Comparison of ENCODE assay signal across 9 cellular contexts in genomic region chr3:12869025-12869695, GRCh38. TPM values are rescaled to one million over a fixed set of nuclear protein-coding genes. Genes with fewer than 3 reads are reported as not detected.
A peak's percentile ranks its signal among the peaks of the same experiment; 100 is the strongest.
DNase-seq lines count a peak whose midpoint lies in the region; ATAC-seq and TF ChIP-seq lines count a peak whose summit lies in the region.
"Had no signal": no experiment of that assay in that cellular context is flagged by ENCODE, and none has a peak within 500 bp of the region (broad histone marks: within the 10 kb centered on the region; RNA-seq: fewer than 3 reads in every experiment).

No MANE protein-coding gene starts in this region.

- peak overlapping the region; percentile 57 for H3K4me3 Mint-ChIP-seq in dendritic cell treated with granulocyte-macrophage colony-stimulating factor and Interleukin-4, amounts not matched to agents 40 ng/mL and 50 ng/mL, for 4 days
- peak overlapping the region in 8 of 10 donors; percentile 18 to 92 (median 65) for H3K4me3 Mint-ChIP-seq in naive thymus-derived CD8-positive, alpha-beta T cell

- no peaks in the 10 kb centered on the region for H3K4me1 ChIP-seq in OCI-LY1 (ENCODE audit: insufficient read depth, low read length, severe bottlenecking)
- H3K4me1 ChIP-seq: HAP-1 had no signal

- intact Hi-C loops in dendritic cell treated with granulocyte-macrophage colony-stimulating factor and Interleukin-4, amounts not matched to agents 40 ng/mL and 50 ng/mL, for 4 days (cut with micrococcal nuclease), result loop anchor here (10.0 kb wide), 1 partner anchor 116 kb away; no protein-coding TSS in a partner anchor

- H3K79me2 ChIP-seq in OCI-LY1 (ENCODE audit: insufficient read depth, low read length), result no peaks in the 10 kb centered on the region

- H3K36me3 Mint-ChIP-seq in dendritic cell treated with granulocyte-macrophage colony-stimulating factor and Interleukin-4, amounts not matched to agents 40 ng/mL and 50 ng/mL, for 4 days (ENCODE audit: low read depth), result no peaks in the 10 kb centered on the region
- peaks cover 0 to 4% (median 0%) of the 10 kb centered on the region in 3 donors for H3K36me3 Mint-ChIP-seq in naive thymus-derived CD8-positive, alpha-beta T cell

- peak overlapping the region; percentile 29 for H3K4me3 ChIP-seq in OCI-LY1 (ENCODE audit: low read depth, low read length, poor library complexity, severe bottlenecking)
- H3K4me3 ChIP-seq: HAP-1 had no signal

- peaks cover 49% of the 10 kb centered on the region for H3K27me3 Mint-ChIP-seq in dendritic cell treated with granulocyte-macrophage colony-stimulating factor and Interleukin-4, amounts not matched to agents 40 ng/mL and 50 ng/mL, for 4 days
- peaks cover 7 to 56% (median 20%) of the 10 kb centered on the region in 5 donors for H3K27me3 Mint-ChIP-seq in naive thymus-derived CD8-positive, alpha-beta T cell

- H4K20me1 ChIP-seq in OCI-LY1 (ENCODE audit: insufficient read depth, low read length), result no peaks in the 10 kb centered on the region

- no peaks in the 10 kb centered on the region for H3K9me2 ChIP-seq in OCI-LY1 (ENCODE audit: low read depth, low read length)

- ATAC-seq in GM21576 (IDR thresholded peaks at IDR 0.05; ENCODE audit: unreplicated experiment), result peak; percentile 42
- no peak for ATAC-seq in naive thymus-derived CD8-positive, alpha-beta T cell

- no peaks in the 10 kb centered on the region for H3F3A ChIP-seq in OCI-LY1 (ENCODE audit: insufficient read depth, low read length)

- peak overlapping the region; percentile 80 for H3K27ac Mint-ChIP-seq in dendritic cell treated with granulocyte-macrophage colony-stimulating factor and Interleukin-4, amounts not matched to agents 40 ng/mL and 50 ng/mL, for 4 days
- peak overlapping the region in 1 of 10 donors; percentile 65 for H3K27ac Mint-ChIP-seq in naive thymus-derived CD8-positive, alpha-beta T cell

- H3K9ac ChIP-seq in OCI-LY1 (ENCODE audit: low read length), result no peak overlapping the region

- no peak overlapping the region for H2AFZ ChIP-seq in OCI-LY1 (ENCODE audit: low read length)

- DNase-seq in EH (ENCODE audit: low read depth), result peak; percentile 11
- peak in 2 of 10 donors; percentile 18 to 33 for DNase-seq in naive thymus-derived CD8-positive, alpha-beta T cell
- no peak for DNase-seq in NCI-H187 treated with DMSO at 0.1 percent for 48 hours (lab: John Stamatoyannopoulos, UW)
- no peak for DNase-seq in COLO829 (ENCODE audit: low spot score)
- DNase-seq in hippocampal formation (lab: John Stamatoyannopoulos, UW), result no peak

- 0 out of 2 replicates have a peak, but pooled peaks cover 3% of the 10 kb centered on the region for H3K9me3 ChIP-seq in OCI-LY1 (ENCODE audit: low read length)

- peaks cover 19% of the 10 kb centered on the region for H3K4me1 Mint-ChIP-seq in dendritic cell treated with granulocyte-macrophage colony-stimulating factor and Interleukin-4, amounts not matched to agents 40 ng/mL and 50 ng/mL, for 4 days (ENCODE audit: low read depth)
- H3K4me1 Mint-ChIP-seq in naive thymus-derived CD8-positive, alpha-beta T cell, result peaks cover 13 to 24% (median 15%) of the 10 kb centered on the region in 4 donors

- H3K36me3 ChIP-seq in OCI-LY1 (ENCODE audit: insufficient read depth, low read length), result no peaks in the 10 kb centered on the region; the same call in 1 of the 2 replicates
- H3K36me3 ChIP-seq: HAP-1 had no signal

- H3K27me3 ChIP-seq in OCI-LY1 (ENCODE audit: insufficient read depth, low read length), result peaks cover 18% of the 10 kb centered on the region; the same call in 1 of the 2 replicates

- TF ChIP-seq CTCF in OCI-LY1 (IDR thresholded peaks at IDR 0.05; ENCODE audit: low read length), result no peak

- H3K27ac ChIP-seq in OCI-LY1 (ENCODE audit: low read depth, low read length, poor library complexity, severe bottlenecking), result no peak overlapping the region

- POLR2A ChIA-PET in naive thymus-derived CD8-positive, alpha-beta T cell (lab: Charles Lee), result no interaction called here

- H3K9me3 Mint-ChIP-seq in dendritic cell treated with granulocyte-macrophage colony-stimulating factor and Interleukin-4, amounts not matched to agents 40 ng/mL and 50 ng/mL, for 4 days, result peaks cover 23% of the 10 kb centered on the region
- H3K9me3 Mint-ChIP-seq in naive thymus-derived CD8-positive, alpha-beta T cell, result peaks cover 0 to 15% (median 5%) of the 10 kb centered on the region in 9 donors

- peak overlapping the region; percentile 26; the same call in 1 of the 2 replicates for H3K4me2 ChIP-seq in OCI-LY1 (ENCODE audit: low read length)

RNA-seq across cellular contexts. Expression of gene RPL32, which starts 27.8 kb away (rescaled TPM):
- 1,000 to 10,000 TPM; 4,123 to 4,303 TPM for total RNA-seq in naive thymus-derived CD8-positive, alpha-beta T cell
- 1,000 to 10,000 TPM; 4,376 to 5,220 (median 4,420) TPM for polyA plus RNA-seq in naive thymus-derived CD8-positive, alpha-beta T cell
